Comparison of ENCODE assay signal across 16 cellular contexts in genomic region chr19:58022283-58022660, GRCh38. TPM values are rescaled to one million over a fixed set of nuclear protein-coding genes. Genes with fewer than 3 reads are reported as not detected.
"Had no signal": no experiment of that assay in that cellular context is flagged by ENCODE, and none has a peak within 500 bp of the region (broad histone marks: within the 10 kb centered on the region; RNA-seq: fewer than 3 reads in every experiment).

No MANE protein-coding gene starts in this region.

- H3K4me3 Mint-ChIP-seq: activated CD8-positive, alpha-beta memory T cell treated with anti-CD3 and anti-CD28 coated beads, Interleukin-2, amount 10 ng/mL, durations not matched to agents 7 days and 5 days; activated T-helper 17 cell treated with anti-CD3 and anti-CD28 coated beads, Interleukin-2, amount 50 U/mL, for 72 hours; nephron; T-helper 1 cell treated with Interleukin-12 subunit alpha and Interleukin-12 subunit beta and Interleukin-4 antibody, amounts not matched to agents 30 μg/mL and 1 μg/mL, for 36 hours had no signal

- H3K4me3 ChIP-seq: coronary artery, lower lobe of right lung, tibial nerve, vagina had no signal

- H3K4me1 Mint-ChIP-seq: activated T-helper 17 cell treated with anti-CD3 and anti-CD28 coated beads, Interleukin-2, amount 50 U/mL, for 72 hours; nephron had no signal

- H3K27me3 ChIP-seq: brain microvascular endothelial cell, foreskin keratinocyte, tibial nerve, vagina had no signal

- H3K27ac ChIP-seq: brain microvascular endothelial cell, coronary artery, foreskin keratinocyte, lower lobe of right lung, tibial nerve, vagina had no signal

- H3K4me1 ChIP-seq: foreskin keratinocyte, lower lobe of right lung, tibial nerve, vagina had no signal

- H3K36me3 ChIP-seq: brain microvascular endothelial cell, lower lobe of right lung, tibial nerve, vagina had no signal

- H3K9me3 ChIP-seq: lower lobe of right lung, vagina had no signal

- ATAC-seq: foreskin keratinocyte had no signal

- H3K27ac Mint-ChIP-seq: activated CD8-positive, alpha-beta memory T cell treated with anti-CD3 and anti-CD28 coated beads, Interleukin-2, amount 10 ng/mL, durations not matched to agents 7 days and 5 days; activated T-helper 17 cell treated with anti-CD3 and anti-CD28 coated beads, Interleukin-2, amount 50 U/mL, for 72 hours; nephron; T-helper 1 cell treated with Interleukin-12 subunit alpha and Interleukin-12 subunit beta and Interleukin-4 antibody, amounts not matched to agents 30 μg/mL and 1 μg/mL, for 36 hours had no signal

- H3K27me3 Mint-ChIP-seq: activated CD8-positive, alpha-beta memory T cell treated with anti-CD3 and anti-CD28 coated beads, Interleukin-2, amount 10 ng/mL, durations not matched to agents 7 days and 5 days; activated T-helper 17 cell treated with anti-CD3 and anti-CD28 coated beads, Interleukin-2, amount 50 U/mL, for 72 hours had no signal

- DNase-seq: foreskin keratinocyte; lower lobe of right lung; stimulated activated CD4-positive, alpha-beta T cell treated with anti-CD3 and anti-CD28 coated beads, Interleukin-12 subunit alpha, Interleukin-12 subunit beta, amount 100 ng/mL, for 4 hours had no signal

RNA-seq across cellular contexts. Expression of gene ZSCAN1, which starts 11.6 kb away (rescaled TPM):
- total RNA-seq: activated CD8-positive, alpha-beta memory T cell treated with anti-CD3 and anti-CD28 coated beads, Interleukin-2, amount 10 ng/mL, durations not matched to agents 7 days and 5 days; activated T-helper 17 cell treated with anti-CD3 and anti-CD28 coated beads, Interleukin-2, amount 50 U/mL, for 72 hours; aorta; fibroblast of lung; foreskin keratinocyte; lower lobe of right lung; renal cortical epithelial cell; subcutaneous adipose tissue; vagina had no signal

RNA-seq across cellular contexts. Expression of gene C19orf18, which starts 47.9 kb away (rescaled TPM):
- total RNA-seq: epithelial cell of proximal tubule had no signal
